ENCODE assay signal across 9 cellular contexts in the genomic region with DNA sequence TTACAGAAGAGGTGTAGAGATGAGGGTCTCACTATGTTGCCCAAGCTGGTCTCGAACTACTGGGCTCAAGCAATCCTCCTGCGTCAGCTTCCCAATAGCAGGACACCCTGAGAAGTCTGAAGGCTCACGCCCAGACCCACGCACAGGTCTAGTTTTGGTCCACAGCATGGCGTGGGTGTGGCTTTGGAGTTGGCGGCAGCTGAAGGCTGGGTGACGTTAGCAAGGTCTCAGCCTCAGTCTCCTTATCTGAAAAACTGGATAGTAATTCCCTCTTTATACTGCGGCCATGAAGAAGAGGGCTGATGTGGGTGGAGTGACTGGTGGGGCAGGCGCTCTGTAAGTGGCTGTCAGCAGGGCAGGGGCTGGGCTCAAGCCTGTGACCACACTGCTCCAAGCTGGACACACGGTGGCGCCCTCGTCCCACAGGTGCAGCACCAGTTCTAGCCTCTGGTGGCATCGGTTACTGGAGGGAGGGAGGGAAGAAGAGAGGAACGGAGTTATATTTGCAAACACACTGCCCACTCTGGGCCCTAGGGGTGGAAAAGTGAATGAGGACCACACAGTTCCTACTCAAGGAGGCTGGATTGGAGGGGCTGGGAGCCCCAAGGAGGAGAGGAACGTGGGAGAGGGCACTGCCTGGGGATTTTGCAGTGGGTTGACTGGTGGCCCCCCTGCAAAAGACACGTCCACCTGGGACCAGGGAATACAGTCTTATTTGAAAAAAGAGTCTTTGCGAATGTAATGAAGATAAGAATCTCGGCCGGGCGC. TPM values are rescaled to one million over a fixed set of nuclear protein-coding genes. Genes with fewer than 3 reads are reported as not detected.
DNase-seq lines count a peak whose midpoint lies in the region; TF ChIP-seq lines count a peak whose summit lies in the region.
"Had no signal": no experiment of that assay in that cellular context is flagged by ENCODE, and none has a peak within 500 bp of the region (broad histone marks: within the 10 kb centered on the region; RNA-seq: fewer than 3 reads in every experiment).

No MANE protein-coding gene starts in this region.

- DNase-seq in ELR (ENCODE audit: low read depth) (peak; percentile 93), HCEC 1CT (peak; percentile 85), NCI-H1092 (lab: John Stamatoyannopoulos, UW) (peak; percentile 62), SKM-1 treated with dmso at 0.1 percent for 144 hours (lab: John Stamatoyannopoulos, UW; ENCODE audit: unreplicated experiment) (peak; percentile 93), glutamatergic neuron (peak; percentile 93), pons (ENCODE audit: low spot score) (peak; percentile 95), type B pancreatic cell (ENCODE audit: extremely low spot score, unreplicated experiment) (peak; percentile 95)
- DNase-seq in activated naive CD4-positive, alpha-beta T cell treated with anti-CD3 and anti-CD28 coated beads, Interleukin-2, amount 50 U/mL, for 16 hours = peak; percentile 90

- H3K36me3 Mint-ChIP-seq in glutamatergic neuron (ENCODE audit: unreplicated experiment) (no peaks in the 10 kb centered on the region), type B pancreatic cell (no peaks in the 10 kb centered on the region)

- H3K27ac Mint-ChIP-seq in glutamatergic neuron (ENCODE audit: unreplicated experiment) = no peak overlapping the region
- H3K27ac Mint-ChIP-seq in type B pancreatic cell = peak overlapping the region; percentile 86

- peak; percentile 83 for TF ChIP-seq CTCF in glutamatergic neuron (IDR thresholded peaks at IDR 0.05; ENCODE audit: partially characterized antibody, unreplicated experiment)
- peak; percentile 99 for TF ChIP-seq CTCF in type B pancreatic cell (conservative IDR thresholded peaks at IDR 0.05)

- H3K4me3 Mint-ChIP-seq in glutamatergic neuron (ENCODE audit: unreplicated experiment) = no peak overlapping the region
- peak overlapping the region; percentile 63 for H3K4me3 Mint-ChIP-seq in type B pancreatic cell

- H3K9me3 Mint-ChIP-seq in glutamatergic neuron (ENCODE audit: unreplicated experiment) (peaks cover 4% of the 10 kb centered on the region), type B pancreatic cell (no peaks in the 10 kb centered on the region)

- H3K4me1 Mint-ChIP-seq in glutamatergic neuron (ENCODE audit: low read depth, unreplicated experiment) = peaks cover 12% of the 10 kb centered on the region
- peaks cover 27% of the 10 kb centered on the region for H3K4me1 Mint-ChIP-seq in type B pancreatic cell (ENCODE audit: unreplicated experiment)

- H3K27me3 Mint-ChIP-seq in glutamatergic neuron (ENCODE audit: unreplicated experiment) (peaks cover 4% of the 10 kb centered on the region), type B pancreatic cell (peaks cover 11% of the 10 kb centered on the region)

RNA-seq across cellular contexts. Expression of gene CARD10, which starts 19.6 kb away (rescaled TPM):
- total RNA-seq in glutamatergic neuron (ENCODE audit: unreplicated experiment) = 2.7 TPM
- 9.9 and 14.8 TPM in 2 replicates for total RNA-seq in type B pancreatic cell (ENCODE audit: low replicate concordance)

RNA-seq across cellular contexts. Expression of gene CDC42EP1, which starts 21.5 kb away (rescaled TPM):
- total RNA-seq in glutamatergic neuron (ENCODE audit: unreplicated experiment) (2.1 TPM), type B pancreatic cell (ENCODE audit: low replicate concordance) (20.5 and 30.4 TPM in 2 replicates)

RNA-seq across cellular contexts. Expression of gene LGALS2, which starts 41.1 kb away (rescaled TPM):
- not detected for total RNA-seq in glutamatergic neuron (ENCODE audit: unreplicated experiment)
- total RNA-seq in type B pancreatic cell (ENCODE audit: low replicate concordance) = 2.6 and 8.7 TPM in 2 replicates
- total RNA-seq: temporal lobe had no signal

RNA-seq across cellular contexts. Expression of gene MFNG, which starts 52.6 kb away (rescaled TPM):
- 61.1 TPM for total RNA-seq in glutamatergic neuron (ENCODE audit: unreplicated experiment)
- 0.76 and 0.82 TPM in 2 replicates for total RNA-seq in type B pancreatic cell (ENCODE audit: low replicate concordance)

Comparison
In these comparisons a context has a peak if more than half of its experiments do, and no peak if none do; other contexts are left out.
1. Peak in every context shown above with its lines: DNase-seq.